8 cellular contexts compared by ENCODE assay signal in the genomic region with DNA sequence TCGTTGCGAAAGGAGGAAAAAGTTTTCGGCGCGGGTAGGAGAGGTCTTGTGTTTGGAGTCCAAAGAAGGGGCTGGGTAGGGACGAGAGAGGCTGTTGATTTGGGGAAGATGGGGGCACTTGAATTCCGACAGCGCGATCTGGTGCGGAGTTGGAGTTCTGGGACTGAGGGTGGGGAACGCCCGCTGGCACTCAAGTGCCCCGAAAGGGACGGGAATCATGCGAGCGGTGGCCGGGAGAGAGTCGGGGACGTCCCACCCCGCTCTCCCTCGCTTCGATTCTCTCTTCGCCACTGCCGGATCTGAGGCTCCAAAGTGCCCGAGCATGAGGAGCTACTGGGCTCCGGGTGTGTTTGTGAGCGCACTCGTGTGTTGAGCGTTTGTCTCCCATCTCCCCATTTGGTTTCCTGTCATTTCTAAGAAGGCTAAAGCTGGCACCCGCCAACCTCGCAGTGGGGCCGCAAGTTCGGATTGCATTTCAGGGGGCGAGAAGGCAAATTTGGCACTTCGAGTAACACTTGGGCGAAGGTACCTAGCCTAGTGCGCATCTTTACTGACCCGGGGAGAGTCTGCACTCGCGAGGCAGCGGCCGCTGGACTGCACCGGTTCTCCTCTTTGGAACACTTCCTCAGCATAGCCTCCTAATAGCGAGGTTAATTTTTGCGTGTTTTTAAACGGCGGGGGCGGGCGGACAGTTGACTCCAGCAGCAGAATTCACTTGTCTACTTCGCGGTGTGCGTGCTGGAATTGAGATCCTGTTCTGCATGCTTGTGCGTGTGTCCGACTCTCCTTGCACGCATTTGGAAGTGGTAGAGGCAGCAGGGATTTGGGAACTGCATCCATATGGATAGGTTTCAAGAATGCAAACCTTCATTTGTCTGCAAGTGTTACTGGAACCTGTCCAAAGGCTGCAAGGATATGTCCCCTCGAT. TPM values are rescaled to one million over a fixed set of nuclear protein-coding genes. Genes with fewer than 3 reads are reported as not detected.
DNase-seq lines count a peak whose midpoint lies in the region; ATAC-seq and TF ChIP-seq lines count a peak whose summit lies in the region.

No MANE protein-coding gene starts in this region.

- no peaks in the 10 kb centered on the region for H3K9me3 Mint-ChIP-seq in Calu3 (ENCODE audit: low read depth, unreplicated experiment)
- no peaks in the 10 kb centered on the region for H3K9me3 Mint-ChIP-seq in osteocyte (ENCODE audit: unreplicated experiment)

- H3K4me3 ChIP-seq in epithelial cell of esophagus (ENCODE audit: low read length), result peak overlapping the region; percentile 26

- H3K36me3 Mint-ChIP-seq in Calu3 (ENCODE audit: insufficient read depth, unreplicated experiment), result peaks cover 20% of the 10 kb centered on the region
- H3K36me3 Mint-ChIP-seq in osteocyte (ENCODE audit: unreplicated experiment), result peaks cover 1% of the 10 kb centered on the region

- CTCF ChIA-PET in Calu3 (lab: Charles Lee), result no interaction called here

- intact Hi-C loops in Calu3 (cut with micrococcal nuclease; ENCODE audit: unreplicated experiment), result loop anchor here (2.0 to 10.0 kb wide), 4 partner anchors 73 to 1523 kb away; no protein-coding TSS in a partner anchor

- H3K4me1 Mint-ChIP-seq in Calu3 (ENCODE audit: low read depth, unreplicated experiment) (peaks cover 10% of the 10 kb centered on the region), osteocyte (ENCODE audit: unreplicated experiment) (peaks cover 22% of the 10 kb centered on the region)

- H3K27ac Mint-ChIP-seq in Calu3 (ENCODE audit: unreplicated experiment), result peak overlapping the region; percentile 52
- no peak overlapping the region for H3K27ac Mint-ChIP-seq in osteocyte (ENCODE audit: unreplicated experiment)

- no peak for TF ChIP-seq CTCF in Calu3 (IDR thresholded peaks at IDR 0.05; ENCODE audit: unreplicated experiment)
- no peak for TF ChIP-seq CTCF in epithelial cell of esophagus (IDR thresholded peaks at IDR 0.05; ENCODE audit: insufficient read depth, low read depth, low read length, missing control alignments)
- TF ChIP-seq CTCF in osteocyte (IDR thresholded peaks at IDR 0.05), result no peak

- DNase-seq in Calu3 (peak; percentile 24), NCI-H748 (lab: John Stamatoyannopoulos, UW; ENCODE audit: unreplicated experiment) (peak; percentile 47), epithelial cell of esophagus (ENCODE audit: low read depth) (peak; percentile 21), osteocyte (ENCODE audit: extremely low spot score, unreplicated experiment) (no peak), middle frontal gyrus (ENCODE audit: extremely low spot score, low spot score) (no peak), NCI-H82 (lab: John Stamatoyannopoulos, UW) (no peak)

- BruUV-seq in Calu3 (replicated peaks; lab: Mats Ljungman, UMichigan), result no TSS peak

- H3K27me3 Mint-ChIP-seq in Calu3 (ENCODE audit: unreplicated experiment) (peaks cover 24% of the 10 kb centered on the region), osteocyte (ENCODE audit: unreplicated experiment) (peaks cover 87% of the 10 kb centered on the region)

- H3K4me3 Mint-ChIP-seq in Calu3 (ENCODE audit: low read depth, unreplicated experiment) (peak overlapping the region; percentile 75), osteocyte (ENCODE audit: unreplicated experiment) (peak overlapping the region; percentile 84)

- ATAC-seq in GM21526 (IDR thresholded peaks at IDR 0.05; ENCODE audit: low FRiP score, unreplicated experiment) (no peak), HG02870 (IDR thresholded peaks at IDR 0.05; ENCODE audit: unreplicated experiment) (no peak)

RNA-seq across cellular contexts. Expression of a gene that starts 1.2 kb away (rescaled TPM):
- total RNA-seq in Calu3 (2022) (2.3 and 2.6 TPM in 2 replicates), osteocyte (0.30 and 0.37 TPM in 2 replicates)

Comparison
In these comparisons a context has a peak if more than half of its experiments do, and no peak if none do; other contexts are left out.
1. DNase-seq: peak in Calu3 (single experiment), NCI-H748 (single experiment) and epithelial cell of esophagus (single experiment); none in osteocyte (single experiment), middle frontal gyrus (single experiment) and NCI-H82 (single experiment).